1 cellular context compared by ENCODE assay signal in the genomic region with DNA sequence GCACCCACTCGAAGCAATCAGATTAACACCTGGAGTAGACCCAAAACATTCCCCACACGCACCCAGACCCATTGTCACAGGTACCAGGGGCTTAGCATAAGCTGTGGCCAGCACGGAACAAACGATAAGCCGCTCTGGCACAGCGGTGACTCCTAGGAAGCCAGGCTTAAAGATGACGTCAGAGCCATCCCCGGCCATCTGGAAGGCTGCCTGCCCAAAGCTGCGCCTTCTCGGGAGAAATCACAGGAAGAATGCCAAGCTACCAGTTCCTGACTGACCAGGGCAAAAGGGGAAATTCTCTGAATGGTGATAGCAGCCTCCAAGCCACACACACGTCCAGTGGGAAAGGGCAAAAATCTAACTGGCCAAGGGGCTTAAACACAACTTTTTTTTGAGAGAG.
TF ChIP-seq lines count a peak whose summit lies in the region.

No MANE protein-coding gene starts in this region.

TF ChIP-seq in HepG2, 621 proteins besides CTCF, POLR2A, EP300 and RAD21:
- TF ChIP-seq, protein P1, sequence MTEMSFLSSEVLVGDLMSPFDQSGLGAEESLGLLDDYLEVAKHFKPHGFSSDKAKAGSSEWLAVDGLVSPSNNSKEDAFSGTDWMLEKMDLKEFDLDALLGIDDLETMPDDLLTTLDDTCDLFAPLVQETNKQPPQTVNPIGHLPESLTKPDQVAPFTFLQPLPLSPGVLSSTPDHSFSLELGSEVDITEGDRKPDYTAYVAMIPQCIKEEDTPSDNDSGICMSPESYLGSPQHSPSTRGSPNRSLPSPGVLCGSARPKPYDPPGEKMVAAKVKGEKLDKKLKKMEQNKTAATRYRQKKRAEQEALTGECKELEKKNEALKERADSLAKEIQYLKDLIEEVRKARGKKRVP (CRISPR knock-in tag; IDR thresholded peaks at IDR 0.05) = no peak
- peak; percentile 92 for TF ChIP-seq CREB1 (IDR thresholded peaks at IDR 0.05)
- no peak for TF ChIP-seq CREB1 (CRISPR knock-in tag; IDR thresholded peaks at IDR 0.05)
- peak; percentile 94 for TF ChIP-seq ATF7 (IDR thresholded peaks at IDR 0.05)
- no peak for TF ChIP-seq ATF7 (CRISPR knock-in tag; IDR thresholded peaks at IDR 0.05)
